In the genomic region with DNA sequence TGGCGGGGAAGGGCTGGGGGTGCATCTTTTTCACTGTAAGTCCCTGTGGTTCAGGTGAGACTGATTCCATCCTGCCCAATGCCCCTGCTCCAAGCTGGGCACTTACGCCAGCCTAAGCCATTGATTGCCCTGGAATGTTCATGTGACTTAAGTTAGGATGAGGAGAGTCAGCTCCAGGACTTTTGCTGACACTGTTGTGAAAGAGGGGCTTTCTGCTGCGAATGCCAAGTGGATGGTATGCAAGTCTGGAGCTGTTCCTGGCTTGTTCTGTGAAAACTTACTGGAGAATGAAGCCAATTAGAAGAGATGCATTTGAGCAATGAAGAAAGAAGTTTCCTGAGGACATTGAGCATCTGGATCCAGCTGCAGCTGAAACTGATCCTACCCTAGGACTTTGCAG, we compare ENCODE assay signal across 9 cellular contexts.
DNase-seq lines count a peak whose midpoint lies in the region; ATAC-seq and TF ChIP-seq lines count a peak whose summit lies in the region.
"Had no signal": no experiment of that assay in that cellular context is flagged by ENCODE, and none has a peak within 500 bp of the region (broad histone marks: within the 10 kb centered on the region; RNA-seq: fewer than 3 reads in every experiment).

No MANE protein-coding gene starts in this region.

- H3K36me3 Mint-ChIP-seq in T-helper 17 cell (ENCODE audit: low read depth) (no peaks in the 10 kb centered on the region), glutamatergic neuron (ENCODE audit: unreplicated experiment) (peaks cover 8% of the 10 kb centered on the region)

- DNase-seq in HCEC 1CT (peak; percentile 64), T-helper 17 cell (no peak), glutamatergic neuron (no peak), AML-193 (lab: John Stamatoyannopoulos, UW) (no peak), GM19238 (ENCODE audit: insufficient read length, low spot score) (no peak)
- DNase-seq: activated naive CD4-positive, alpha-beta T cell treated with Interleukin-2 at 50 U/mL for 16 hours had no signal

- peaks cover 11% of the 10 kb centered on the region for H3K9me3 Mint-ChIP-seq in glutamatergic neuron (ENCODE audit: unreplicated experiment)

- ATAC-seq in T-helper 17 cell, result no peak
- ATAC-seq in HG03460 (IDR thresholded peaks at IDR 0.05; ENCODE audit: unreplicated experiment), result no peak
- no peak for ATAC-seq in GM21576 (IDR thresholded peaks at IDR 0.05; ENCODE audit: unreplicated experiment)

- H3K4me3 ChIP-seq in skeletal muscle tissue (ENCODE audit: low read length in 3 of 3), result no peak overlapping the region

- H3K27me3 ChIP-seq in skeletal muscle tissue (ENCODE audit: control insufficient read depth in 3 of 3, insufficient read depth in 3 of 3, low read length in 3 of 3), result peaks cover 0 to 8% (median 4%) of the 10 kb centered on the region in 3 donors

- H3K36me3 ChIP-seq in skeletal muscle tissue (ENCODE audit: control insufficient read depth in 3 of 3, insufficient read depth in 3 of 3, low read length in 3 of 3), result no peaks in the 10 kb centered on the region

- H3K9ac ChIP-seq in skeletal muscle tissue (ENCODE audit: low read depth in 1 of 3, low read length in 3 of 3), result no peak overlapping the region

- no peak for TF ChIP-seq CTCF in glutamatergic neuron (IDR thresholded peaks at IDR 0.05; ENCODE audit: partially characterized antibody, unreplicated experiment)

- H3K9me3 ChIP-seq in T-helper 17 cell (ENCODE audit: control insufficient read depth, low read length, poor library complexity, severe bottlenecking) (no peaks in the 10 kb centered on the region), skeletal muscle tissue (ENCODE audit: control insufficient read depth in 3 of 3, low read length in 3 of 3) (no peaks in the 10 kb centered on the region)

- no peak overlapping the region for H3K4me3 Mint-ChIP-seq in T-helper 17 cell
- H3K4me3 Mint-ChIP-seq in glutamatergic neuron (ENCODE audit: unreplicated experiment), result peak overlapping the region; percentile 67

- H3K27ac ChIP-seq in skeletal muscle tissue (ENCODE audit: low read depth, low read length), result peak overlapping the region; percentile 12

- H3K27me3 Mint-ChIP-seq in T-helper 17 cell (peaks cover 6% of the 10 kb centered on the region), glutamatergic neuron (ENCODE audit: unreplicated experiment) (peaks cover 3% of the 10 kb centered on the region)

- H3K27ac Mint-ChIP-seq in T-helper 17 cell (peak overlapping the region; percentile 90), glutamatergic neuron (ENCODE audit: unreplicated experiment) (peak overlapping the region; percentile 98)

- H3K4me1 ChIP-seq in skeletal muscle tissue (ENCODE audit: control insufficient read depth in 3 of 3, insufficient read depth in 3 of 3, low read length in 3 of 3), result peaks cover 12 to 20% (median 20%) of the 10 kb centered on the region in 3 donors

- H3K4me1 Mint-ChIP-seq in T-helper 17 cell (peaks cover 15% of the 10 kb centered on the region), glutamatergic neuron (ENCODE audit: low read depth, unreplicated experiment) (peaks cover 33% of the 10 kb centered on the region)
